ENCODE assay signal across 9 cellular contexts in genomic region chr5:96743065-96743768, GRCh38.
DNase-seq lines count a peak whose midpoint lies in the region; ATAC-seq and TF ChIP-seq lines count a peak whose summit lies in the region.
"Had no signal": no experiment of that assay in that cellular context is flagged by ENCODE, and none has a peak within 500 bp of the region (broad histone marks: within the 10 kb centered on the region; RNA-seq: fewer than 3 reads in every experiment).

No MANE protein-coding gene starts in this region.

- H3K27me3 ChIP-seq in ascending aorta: no peaks in the 10 kb centered on the region

- peaks cover 17 to 46% of the 10 kb centered on the region in 2 donors for H3K36me3 Mint-ChIP-seq in activated naive CD4-positive, alpha-beta T cell treated with anti-CD3 and anti-CD28 coated beads, Interleukin-2, amount 50 U/mL, for 72 hours
- H3K36me3 Mint-ChIP-seq in immature natural killer cell (peaks cover 30 to 65% (median 37%) of the 10 kb centered on the region in 3 donors), type B pancreatic cell (peaks cover 59% of the 10 kb centered on the region)

- H3K4me3 ChIP-seq in ascending aorta: no peak overlapping the region

- peak overlapping the region; percentile 38 to 87 for H3K27ac Mint-ChIP-seq in activated naive CD4-positive, alpha-beta T cell treated with anti-CD3 and anti-CD28 coated beads, Interleukin-2, amount 50 U/mL, for 72 hours
- peak overlapping the region; percentile 24 to 85 (median 48) for H3K27ac Mint-ChIP-seq in immature natural killer cell
- peak overlapping the region; percentile 65 for H3K27ac Mint-ChIP-seq in type B pancreatic cell

- TF ChIP-seq CTCF in ascending aorta (IDR thresholded peaks at IDR 0.05): no peak
- TF ChIP-seq CTCF in type B pancreatic cell (conservative IDR thresholded peaks at IDR 0.05): no peak

- intact Hi-C loops in ascending aorta (cut with DNase I): no loop called here

- peak overlapping the region; percentile 47 to 58 for H3K27ac ChIP-seq in ascending aorta

- no peak for DNase-seq in activated naive CD4-positive, alpha-beta T cell treated with anti-CD3 and anti-CD28 coated beads, Interleukin-2, amount 50 U/mL, for 72 hours (ENCODE audit: low spot score in 2 of 2)
- no peak for DNase-seq in activated naive CD4-positive, alpha-beta T cell treated with Interleukin-2 at 50 U/mL for 16 hours
- DNase-seq in ascending aorta (ENCODE audit: low spot score in 2 of 2) (no peak), immature natural killer cell (no peak), type B pancreatic cell (ENCODE audit: extremely low spot score, unreplicated experiment) (no peak), globus pallidus (ENCODE audit: low spot score) (no peak), AML-193 (lab: John Stamatoyannopoulos, UW) (no peak)
- DNase-seq: stimulated activated CD4-positive, alpha-beta T cell treated with anti-CD3 and anti-CD28 coated beads, Interleukin-4, amount 100 ng/mL, for 1 hour had no signal

- H3K4me1 Mint-ChIP-seq in immature natural killer cell (no peaks in the 10 kb centered on the region), type B pancreatic cell (ENCODE audit: unreplicated experiment) (peaks cover 21% of the 10 kb centered on the region)

- H3K4me1 ChIP-seq in ascending aorta: no peaks in the 10 kb centered on the region

- H3K9me3 ChIP-seq in ascending aorta: no peaks in the 10 kb centered on the region

- H3K4me3 Mint-ChIP-seq in immature natural killer cell (no peak overlapping the region), type B pancreatic cell (no peak overlapping the region)

- H3K27me3 Mint-ChIP-seq in immature natural killer cell (ENCODE audit: low read depth in 3 of 3): peaks cover 0 to 2% (median 2%) of the 10 kb centered on the region in 3 donors
- H3K27me3 Mint-ChIP-seq in type B pancreatic cell: no peaks in the 10 kb centered on the region

- H3K36me3 ChIP-seq in ascending aorta: peaks cover 86 to 97% of the 10 kb centered on the region in 2 donors

- peak in 1 of 2 donors; percentile 68 for ATAC-seq in activated naive CD4-positive, alpha-beta T cell treated with anti-CD3 and anti-CD28 coated beads, Interleukin-2, amount 50 U/mL, for 72 hours
- ATAC-seq in GM19023 (IDR thresholded peaks at IDR 0.05; ENCODE audit: unreplicated experiment): no peak

- H3K9me3 Mint-ChIP-seq in activated naive CD4-positive, alpha-beta T cell treated with anti-CD3 and anti-CD28 coated beads, Interleukin-2, amount 50 U/mL, for 72 hours: peaks cover 0 to 8% of the 10 kb centered on the region in 2 donors
- H3K9me3 Mint-ChIP-seq in immature natural killer cell (no peaks in the 10 kb centered on the region), type B pancreatic cell (no peaks in the 10 kb centered on the region)
